In genomic region chr7:40432046-40432445, GRCh38 we compare ENCODE assay signal across 7 cellular contexts.
"Had no signal": no experiment of that assay in that cellular context is flagged by ENCODE, and none has a peak within 500 bp of the region (broad histone marks: within the 10 kb centered on the region; RNA-seq: fewer than 3 reads in every experiment).

No MANE protein-coding gene starts in this region.

- H3K27ac ChIP-seq: HL-60, KMS-11 had no signal

- DNase-seq: Karpas-422, Kasumi-1, KBM-7, KG1 had no signal

- FAIRE-seq: HTR-8/SVneo had no signal

- H3K4me2 ChIP-seq: KMS-11 had no signal

- H3K9ac ChIP-seq: KMS-11 had no signal
